ENCODE assay signal across 8 cellular contexts in genomic region chr16:11784048-11784780, GRCh38. TPM values are rescaled to one million over a fixed set of nuclear protein-coding genes. Genes with fewer than 3 reads are reported as not detected.
A peak's percentile ranks its signal among the peaks of the same experiment; 100 is the strongest.
DNase-seq lines count a peak whose midpoint lies in the region; ATAC-seq and TF ChIP-seq lines count a peak whose summit lies in the region.

No MANE protein-coding gene starts in this region.

- peak overlapping the region; percentile 74 to 94 (median 83) for H3K27ac ChIP-seq in tibial nerve

- H3K4me1 ChIP-seq in adipocyte (ENCODE audit: control insufficient read depth, insufficient read depth, low read length) (peaks cover 44% of the 10 kb centered on the region), tibial nerve (peaks cover 0 to 73% (median 38%) of the 10 kb centered on the region in 4 donors)

- peaks cover 16% of the 10 kb centered on the region for H3K36me3 Mint-ChIP-seq in activated T-cell treated with anti-CD3 and anti-CD28 coated beads, Interleukin-2, amount 50 U/mL, for 4 hours (ENCODE audit: insufficient read depth)
- peaks cover 4% of the 10 kb centered on the region for H3K36me3 Mint-ChIP-seq in memory B cell

- no peaks in the 10 kb centered on the region for H3K27me3 ChIP-seq in adipocyte (replicated peaks; ENCODE audit: control insufficient read depth, insufficient read depth, low read length)
- no peaks in the 10 kb centered on the region for H3K27me3 ChIP-seq in tibial nerve

- peaks cover 72% of the 10 kb centered on the region for H3K4me1 Mint-ChIP-seq in activated T-cell treated with anti-CD3 and anti-CD28 coated beads, Interleukin-2, amount 50 U/mL, for 4 hours (ENCODE audit: low read depth)
- H3K4me1 Mint-ChIP-seq in memory B cell = peaks cover 35% of the 10 kb centered on the region

- DNase-seq in activated T-cell treated with anti-CD3 and anti-CD28 coated beads, Interleukin-2, amount 50 U/mL, for 4 hours = no peak
- no peak for DNase-seq in activated T-cell treated with anti-CD3 and anti-CD28 coated beads for 4 hours
- DNase-seq in adipocyte (ENCODE audit: low read depth) = peak; percentile 45
- DNase-seq in memory B cell (ENCODE audit: low spot score in 2 of 2) = no peak
- DNase-seq in tibial nerve (ENCODE audit: low spot score in 2 of 2) = no peak
- DNase-seq in cerebellum (ENCODE audit: low spot score) = no peak
- DNase-seq in DMS 273 (lab: John Stamatoyannopoulos, UW; ENCODE audit: unreplicated experiment) = no peak

- H3K36me3 ChIP-seq in adipocyte (ENCODE audit: control insufficient read depth, insufficient read depth, low read length, severe bottlenecking) (peaks cover 9% of the 10 kb centered on the region), tibial nerve (no peaks in the 10 kb centered on the region)

- no peak for ATAC-seq in activated T-cell treated with anti-CD3 and anti-CD28 coated beads, Interleukin-2, amount 50 U/mL, for 4 hours
- ATAC-seq in memory B cell (ENCODE audit: low read depth) = no peak
- no peak for ATAC-seq in HG02588 (IDR thresholded peaks at IDR 0.05; ENCODE audit: unreplicated experiment)

- H3K4me3 ChIP-seq in adipocyte (ENCODE audit: low read length) = peak overlapping the region; percentile 65
- no peak overlapping the region for H3K4me3 ChIP-seq in tibial nerve

- peak overlapping the region; percentile 78 for H3K4me3 Mint-ChIP-seq in activated T-cell treated with anti-CD3 and anti-CD28 coated beads, Interleukin-2, amount 50 U/mL, for 4 hours
- H3K4me3 Mint-ChIP-seq in memory B cell = peak overlapping the region; percentile 94

- no peak for TF ChIP-seq EP300 in tibial nerve (IDR thresholded peaks at IDR 0.05)

- TF ChIP-seq POLR2A in tibial nerve (IDR thresholded peaks at IDR 0.05) = no peak

- whole genome bisulfite sequencing in tibial nerve, 2 donors = 88 to 97% methylated on average over 6 of the region's 6 CpGs

- peak overlapping the region; percentile 100 for H3K27ac Mint-ChIP-seq in memory B cell

- no peaks in the 10 kb centered on the region for H3K27me3 Mint-ChIP-seq in activated T-cell treated with anti-CD3 and anti-CD28 coated beads, Interleukin-2, amount 50 U/mL, for 4 hours (ENCODE audit: low read depth)
- no peaks in the 10 kb centered on the region for H3K27me3 Mint-ChIP-seq in memory B cell

- H3K9me3 ChIP-seq in adipocyte (ENCODE audit: control insufficient read depth, low read length) (no peaks in the 10 kb centered on the region), tibial nerve (no peaks in the 10 kb centered on the region)

- peak overlapping the region; percentile 64 for H3K9ac ChIP-seq in adipocyte (ENCODE audit: low read length)

- TF ChIP-seq CTCF in tibial nerve (IDR thresholded peaks at IDR 0.05) = no peak

- H3K9me3 Mint-ChIP-seq in activated T-cell treated with anti-CD3 and anti-CD28 coated beads, Interleukin-2, amount 50 U/mL, for 4 hours = no peaks in the 10 kb centered on the region
- H3K9me3 Mint-ChIP-seq in memory B cell = no peaks in the 10 kb centered on the region

RNA-seq across cellular contexts. Expression of gene ZC3H7A, which starts 12.8 kb away (rescaled TPM):
- total RNA-seq in activated T-cell treated with anti-CD3 and anti-CD28 coated beads, Interleukin-2, amount 50 U/mL, for 4 hours = 10 to 100 TPM; 33.3 to 39.7 (median 38.4) TPM
- total RNA-seq in tibial nerve = 10 to 100 TPM; 59.2 to 86.7 (median 76.2) TPM
- total RNA-seq in cerebellum = 75.3 TPM

RNA-seq across cellular contexts. Expression of gene TXNDC11, which starts 41.6 kb away (rescaled TPM):
- 10 to 100 TPM; 34.3 to 39.0 (median 35.5) TPM for total RNA-seq in activated T-cell treated with anti-CD3 and anti-CD28 coated beads, Interleukin-2, amount 50 U/mL, for 4 hours
- total RNA-seq in tibial nerve (10 to 100 TPM; 45.7 to 67.2 (median 51.4) TPM), cerebellum (22.2 TPM)
